ENCODE assay signal across 8 cellular contexts in the genomic region with DNA sequence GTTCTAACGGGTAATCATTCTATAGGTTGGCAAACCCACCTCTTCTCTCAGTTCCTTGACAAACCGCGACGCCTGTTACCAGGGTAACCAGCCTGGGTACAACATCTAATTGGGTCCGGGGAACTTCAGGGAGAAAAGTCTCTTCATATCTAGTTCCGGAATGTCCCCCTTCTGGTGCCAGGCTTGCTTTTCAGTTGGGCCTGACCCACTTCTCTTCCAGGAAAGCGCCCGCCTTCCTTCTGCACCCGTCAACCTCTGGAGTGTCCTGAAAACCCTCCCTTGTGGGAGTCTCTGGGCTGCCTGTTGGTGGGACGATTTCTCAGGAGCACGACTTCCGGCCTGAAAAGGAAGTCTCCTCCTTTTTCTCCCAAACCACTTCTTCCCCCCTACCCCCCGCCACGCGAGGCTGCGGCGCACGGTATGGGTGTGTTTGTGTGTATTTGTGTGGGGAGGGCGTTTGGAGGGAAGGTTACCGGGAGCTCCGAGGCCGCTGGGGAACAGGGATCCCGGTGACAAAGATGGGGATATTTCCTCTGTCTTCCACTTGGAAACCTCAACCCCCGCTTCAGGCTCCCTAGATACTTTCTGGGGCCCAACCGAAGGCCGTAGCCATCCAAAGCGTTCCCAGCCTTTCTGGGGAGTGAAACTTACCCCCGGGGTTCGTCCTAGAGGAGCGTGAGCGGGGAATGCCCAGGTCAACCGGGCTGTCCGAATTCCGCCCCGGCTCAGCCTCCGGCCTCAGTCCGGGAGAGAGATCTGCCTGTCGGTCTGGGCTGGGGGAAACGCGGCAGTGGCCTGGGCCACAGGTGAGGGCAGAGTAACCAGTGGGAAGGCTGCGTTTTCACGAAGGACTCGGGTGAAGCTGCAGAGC. TPM values are rescaled to one million over a fixed set of nuclear protein-coding genes. Genes with fewer than 3 reads are reported as not detected.
DNase-seq lines count a peak whose midpoint lies in the region; ATAC-seq and TF ChIP-seq lines count a peak whose summit lies in the region.

A gene with protein sequence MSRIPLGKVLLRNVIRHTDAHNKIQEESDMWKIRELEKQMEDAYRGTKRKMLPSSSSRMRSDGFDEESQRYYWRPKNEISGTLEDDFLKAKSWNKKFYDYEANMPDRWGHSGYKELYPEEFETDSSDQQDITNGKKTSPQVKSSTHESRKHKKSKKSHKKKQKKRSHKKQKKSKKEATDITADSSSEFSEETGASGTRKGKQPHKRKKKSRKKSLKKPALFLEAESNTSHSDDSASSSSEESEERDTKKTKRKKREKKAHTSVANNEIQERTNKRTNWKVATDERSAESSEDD (plus strand): TSS at position 359 of the 871 bp plus-strand sequence. CDS start 1,276 bp downstream, outside the sequence.
A gene with protein sequence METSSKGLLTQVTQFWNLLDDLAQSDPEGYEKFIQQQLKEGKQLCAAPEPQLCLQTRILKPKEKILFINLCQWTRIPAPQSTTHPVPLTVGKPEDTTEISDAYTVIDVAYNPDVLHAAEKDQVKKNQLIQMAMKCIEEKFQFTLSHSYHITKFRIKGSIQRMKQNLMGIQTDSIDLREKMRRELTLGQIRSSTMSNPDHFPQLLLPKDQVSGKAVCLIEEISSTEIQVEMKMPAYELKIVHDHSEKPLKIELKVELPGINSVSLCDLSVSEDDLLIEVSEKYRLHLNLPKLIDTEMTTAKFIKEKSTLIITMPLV (minus strand): TSS at position 77 of the 871 bp plus-strand sequence. CDS start 843 bp downstream, outside the sequence.

- no peaks in the 10 kb centered on the region for H3F3A ChIP-seq in PC-3 (ENCODE audit: low read length, unreplicated experiment)

- H4K20me1 ChIP-seq in PC-3 (ENCODE audit: low read length): no peaks in the 10 kb centered on the region

- H3K9me2 ChIP-seq in PC-3 (replicated peaks; ENCODE audit: low read length): no peaks in the 10 kb centered on the region

- no peaks in the 10 kb centered on the region for H3K9me3 Mint-ChIP-seq in IgD-negative memory B cell
- H3K9me3 Mint-ChIP-seq in activated T-cell treated with anti-CD3 and anti-CD28 coated beads, Interleukin-2, amount 50 U/mL, for 4 hours: no peaks in the 10 kb centered on the region

- H3K79me2 ChIP-seq in PC-3 (ENCODE audit: low read length): peaks cover 31% of the 10 kb centered on the region

- TSS peak; percentile 73 for BruUV-seq in PC-3 (replicated peaks; lab: Mats Ljungman, UMichigan)

- H3K27ac ChIP-seq in PC-3 (ENCODE audit: low read length): peak within 1 kb of the TSS; percentile 89
- peak within 1 kb of the TSS; percentile 88 to 97 (median 92) for H3K27ac ChIP-seq in esophagus squamous epithelium

- peak in 1 of 4 donors; percentile 28 for TF ChIP-seq POLR2A in esophagus squamous epithelium (IDR thresholded peaks at IDR 0.05)

- H3K27ac Mint-ChIP-seq in IgD-negative memory B cell: peak within 1 kb of the TSS; percentile 84 to 98 (median 97)

- H3K9me3 ChIP-seq in PC-3 (ENCODE audit: low read length) (no peaks in the 10 kb centered on the region), esophagus squamous epithelium (no peaks in the 10 kb centered on the region)

- H3K36me3 Mint-ChIP-seq in IgD-negative memory B cell: no peaks in the 10 kb centered on the region
- peaks cover 17% of the 10 kb centered on the region for H3K36me3 Mint-ChIP-seq in activated T-cell treated with anti-CD3 and anti-CD28 coated beads, Interleukin-2, amount 50 U/mL, for 4 hours (ENCODE audit: insufficient read depth)

- H3K4me1 ChIP-seq in PC-3 (ENCODE audit: insufficient read depth, low read length) (peaks cover 16% of the 10 kb centered on the region), esophagus squamous epithelium (peaks cover 9 to 34% (median 13%) of the 10 kb centered on the region in 3 donors)

- H3K36me3 ChIP-seq in PC-3 (ENCODE audit: low read depth, low read length) (peaks cover 26% of the 10 kb centered on the region), esophagus squamous epithelium (peaks cover 0 to 38% (median 13%) of the 10 kb centered on the region in 3 donors)

- H3K27me3 ChIP-seq in PC-3 (ENCODE audit: low read length) (no peaks in the 10 kb centered on the region), esophagus squamous epithelium (no peaks in the 10 kb centered on the region)

- DNase-seq in DMS153 (lab: John Stamatoyannopoulos, UW) (peak; percentile 53), PC-3 (peak; percentile 92), esophagus squamous epithelium (lab: John Stamatoyannopoulos, UW) (peak; percentile 33), myocyte (ENCODE audit: low read depth) (peak; percentile 90)
- DNase-seq in activated T-cell treated with anti-CD3 and anti-CD28 coated beads, Interleukin-2, amount 50 U/mL, for 4 hours: peak; percentile 68
- peak; percentile 66 to 76 for DNase-seq in stimulated activated CD8-positive, alpha-beta memory T cell treated with anti-CD3 and anti-CD28 coated beads, Interleukin-7, amount 100 ng/mL, for 4 hours (ENCODE audit: low read depth in 2 of 2)

- POLR2A ChIA-PET in PC-3 (lab: Charles Lee; ENCODE audit: unreplicated experiment): no interaction called here

- intact Hi-C loops in PC-3 (cut with micrococcal nuclease) (loop anchor here (1.0 to 5.0 kb wide), 2 partner anchors 12 to 197 kb away; a partner anchor contains a TSS), esophagus squamous epithelium (cut with DNase I) (no loop called here)

- TF ChIP-seq CTCF in PC-3 (conservative IDR thresholded peaks at IDR 0.05; ENCODE audit: low read depth, low read length): no peak
- TF ChIP-seq CTCF in esophagus squamous epithelium (IDR thresholded peaks at IDR 0.05): peak in 2 of 6 experiments; percentile 19

- H3K4me3 ChIP-seq in PC-3 (ENCODE audit: low read length): peak within 1 kb of the TSS; percentile 93
- peak within 1 kb of the TSS; percentile 70 to 92 (median 76) for H3K4me3 ChIP-seq in esophagus squamous epithelium

- 1% methylated on average over 25 to 27 of the region's 43 CpGs for WGBS in esophagus squamous epithelium, 2 donors

- H3K27me3 Mint-ChIP-seq in IgD-negative memory B cell: no peaks in the 10 kb centered on the region
- H3K27me3 Mint-ChIP-seq in activated T-cell treated with anti-CD3 and anti-CD28 coated beads, Interleukin-2, amount 50 U/mL, for 4 hours (ENCODE audit: low read depth): peaks cover 8% of the 10 kb centered on the region

- peak within 1 kb of the TSS; percentile 94 for H2AFZ ChIP-seq in PC-3 (ENCODE audit: low read length)

- peak within 1 kb of the TSS; percentile 75 to 99 (median 98) for H3K4me3 Mint-ChIP-seq in IgD-negative memory B cell
- peak within 1 kb of the TSS; percentile 92 for H3K4me3 Mint-ChIP-seq in activated T-cell treated with anti-CD3 and anti-CD28 coated beads, Interleukin-2, amount 50 U/mL, for 4 hours

- peak within 1 kb of the TSS; percentile 96 for H3K9ac ChIP-seq in PC-3 (ENCODE audit: low read length)

- CTCF ChIA-PET in PC-3 (lab: Charles Lee): no interaction called here

- peak within 1 kb of the TSS; percentile 85 for H3K4me2 ChIP-seq in PC-3 (ENCODE audit: low read length)

- peaks cover 12 to 23% (median 22%) of the 10 kb centered on the region in 3 donors for H3K4me1 Mint-ChIP-seq in IgD-negative memory B cell
- peaks cover 24% of the 10 kb centered on the region for H3K4me1 Mint-ChIP-seq in activated T-cell treated with anti-CD3 and anti-CD28 coated beads, Interleukin-2, amount 50 U/mL, for 4 hours (ENCODE audit: low read depth)

- ATAC-seq in GM21529 (IDR thresholded peaks at IDR 0.05; ENCODE audit: unreplicated experiment) (peak; percentile 84), PC-3 (peak; percentile 90)
- ATAC-seq in activated T-cell treated with anti-CD3 and anti-CD28 coated beads, Interleukin-2, amount 50 U/mL, for 4 hours: peak; percentile 91 to 93

RNA-seq across cellular contexts. Expression of the first gene that starts in this region (rescaled TPM):
- polyA plus RNA-seq in IgD-negative memory B cell: 18.7 TPM
- 19.4 and 34.3 TPM in 2 replicates for total RNA-seq in PC-3 (2014; rRNA removed)
- total RNA-seq in activated T-cell treated with anti-CD3 and anti-CD28 coated beads, Interleukin-2, amount 50 U/mL, for 4 hours: 10 to 100 TPM; 19.1 to 21.5 (median 19.8) TPM
- 10 to 100 TPM in 3 of 4 donors, 1 to 10 TPM in 1; 8.2 to 19.4 (median 13.7) TPM for total RNA-seq in esophagus squamous epithelium
- total RNA-seq in myocyte: 20.6 and 29.3 TPM in 2 replicates
- 16.7 TPM for polyA plus RNA-seq in myocyte (2012)

RNA-seq across cellular contexts. Expression of the second gene that starts in this region (rescaled TPM):
- polyA plus RNA-seq in IgD-negative memory B cell: not detected
- total RNA-seq in PC-3 (2014; rRNA removed) (0.75 and 1.7 TPM in 2 replicates), esophagus squamous epithelium (1 to 10 TPM; 1.7 to 3.3 (median 2.8) TPM), myocyte (1.1 and 1.5 TPM in 2 replicates)
- total RNA-seq in activated T-cell treated with anti-CD3 and anti-CD28 coated beads, Interleukin-2, amount 50 U/mL, for 4 hours: under 1 TPM; 0.34 to 0.63 (median 0.43) TPM
- polyA plus RNA-seq in myocyte (2012): 1.6 TPM

Comparison
In these comparisons a context has a peak if more than half of its experiments do, and no peak if none do; other contexts are left out.
1. Peak in every context shown above with its lines: DNase-seq, ATAC-seq, H3K4me3 ChIP-seq and H3K27ac ChIP-seq.
2. DNase-seq: peak in every context shown above with its lines; median percentile 92 in PC-3; 90 in myocyte; 71 in stimulated activated CD8-positive, alpha-beta memory T cell treated with anti-CD3 and anti-CD28 coated beads, Interleukin-7, amount 100 ng/mL, for 4 hours; 68 in activated T-cell treated with anti-CD3 and anti-CD28 coated beads, Interleukin-2, amount 50 U/mL, for 4 hours; 53 in DMS153; 33 in esophagus squamous epithelium.